ENCODE assay signal across 12 cellular contexts in the genomic region with DNA sequence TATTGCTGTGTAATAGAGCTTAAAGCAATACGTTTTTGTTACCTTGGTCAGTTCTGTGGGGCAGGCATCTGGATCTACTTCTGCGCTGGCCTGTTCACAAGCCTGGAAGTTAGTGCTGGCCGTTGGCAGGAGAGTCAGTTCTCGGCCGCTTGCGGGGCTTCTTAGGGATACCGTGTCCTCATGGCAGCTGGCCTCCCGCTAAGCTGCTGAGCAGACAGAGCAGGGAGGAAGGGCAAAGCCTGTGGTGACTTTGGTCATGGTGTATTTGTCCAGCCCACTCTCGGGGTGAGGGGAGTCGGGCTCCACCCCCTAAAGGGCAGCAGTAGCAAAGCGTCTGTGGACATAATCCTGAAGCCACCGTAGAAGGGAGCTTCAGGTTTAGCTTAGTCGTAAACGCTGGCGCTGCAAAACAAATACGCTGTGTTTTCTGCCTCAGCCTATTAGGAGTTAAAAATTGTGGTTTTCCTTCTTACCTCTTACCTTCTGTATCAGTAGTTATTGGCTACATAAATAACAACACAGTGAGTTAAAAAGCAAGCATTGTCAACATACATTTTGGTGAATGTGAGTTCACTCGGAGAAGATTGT. TPM values are rescaled to one million over a fixed set of nuclear protein-coding genes. Genes with fewer than 3 reads are reported as not detected.
DNase-seq lines count a peak whose midpoint lies in the region; ATAC-seq and TF ChIP-seq lines count a peak whose summit lies in the region.
"Had no signal": no experiment of that assay in that cellular context is flagged by ENCODE, and none has a peak within 500 bp of the region (broad histone marks: within the 10 kb centered on the region; RNA-seq: fewer than 3 reads in every experiment).

No MANE protein-coding gene starts in this region.

- no peak overlapping the region for H3K27ac Mint-ChIP-seq in glutamatergic neuron (ENCODE audit: unreplicated experiment)

- WGBS in trophoblast cell (ENCODE audit: extremely low coverage, insufficient coverage, insufficient read length), result no CpG with 5 or more reads among the region's 17 CpGs

- peaks cover 20% of the 10 kb centered on the region for H3K4me1 Mint-ChIP-seq in glutamatergic neuron (ENCODE audit: low read depth, unreplicated experiment)

- H3K4me2 ChIP-seq in trophoblast cell (ENCODE audit: low read length), result no peak overlapping the region

- H2AK5ac ChIP-seq in trophoblast cell (ENCODE audit: low read length), result no peak overlapping the region

- no peaks in the 10 kb centered on the region for H3K79me1 ChIP-seq in trophoblast cell (ENCODE audit: low read length)

- no peak overlapping the region for H3K9ac ChIP-seq in trophoblast cell (ENCODE audit: low read length)

- H3K4me1 ChIP-seq in trophoblast cell (ENCODE audit: control insufficient read depth in 1 of 2, insufficient read depth in 2 of 2, low read length in 2 of 2), result no peaks in the 10 kb centered on the region

- no peaks in the 10 kb centered on the region for H3K36me3 ChIP-seq in trophoblast cell (ENCODE audit: control insufficient read depth in 1 of 2, insufficient read depth in 2 of 2, low read length in 2 of 2)

- no peak for ATAC-seq in GM21825 (IDR thresholded peaks at IDR 0.05; ENCODE audit: unreplicated experiment)

- peaks cover 18% of the 10 kb centered on the region for H3K79me2 ChIP-seq in trophoblast cell (ENCODE audit: control insufficient read depth, insufficient read depth, low read length, poor library complexity)

- no peak overlapping the region for H4K91ac ChIP-seq in trophoblast cell (ENCODE audit: low read depth, low read length)

- H3K27me3 ChIP-seq in trophoblast cell (ENCODE audit: insufficient read depth, low read length), result no peaks in the 10 kb centered on the region

- DNase-seq in GM03348 (ENCODE audit: low spot score) (peak; percentile 20), SK-N-DZ (ENCODE audit: low spot score) (peak; percentile 60), glutamatergic neuron (peak; percentile 66), trophoblast cell (no peak), DMS53 treated with DMSO at 0.1 percent for 48 hours (lab: John Stamatoyannopoulos, UW; ENCODE audit: unreplicated experiment) (no peak), DMS79 (lab: John Stamatoyannopoulos, UW) (no peak), SW480 (ENCODE audit: low spot score) (no peak)
- DNase-seq: activated CD8-positive, alpha-beta memory T cell treated with anti-CD3 and anti-CD28 coated beads for 24 hours; central memory CD4-positive, alpha-beta T cell; EL; NCI-H1105 treated with DMSO at 0.1 percent for 48 hours had no signal

- peak overlapping the region; percentile 40 for H3K18ac ChIP-seq in trophoblast cell (ENCODE audit: low read length)

- H2BK5ac ChIP-seq in trophoblast cell (ENCODE audit: low read depth, low read length, poor library complexity), result no peak overlapping the region

- no peak overlapping the region for H3K23ac ChIP-seq in trophoblast cell (ENCODE audit: low read length)

- H3K9me3 Mint-ChIP-seq in glutamatergic neuron (ENCODE audit: unreplicated experiment), result peaks cover 4% of the 10 kb centered on the region

- H3K27ac ChIP-seq in trophoblast cell (ENCODE audit: low read depth, low read length), result no peak overlapping the region

- no peaks in the 10 kb centered on the region for H3K27me3 Mint-ChIP-seq in glutamatergic neuron (ENCODE audit: unreplicated experiment)

- no peak overlapping the region for H2BK120ac ChIP-seq in trophoblast cell (ENCODE audit: insufficient read depth, low read length, poor library complexity)

- H2AFZ ChIP-seq in trophoblast cell (ENCODE audit: insufficient read depth, low read length, poor library complexity), result no peak overlapping the region

- peak overlapping the region; percentile 90 for H3K4ac ChIP-seq in trophoblast cell (ENCODE audit: low read depth, low read length)

- H2BK12ac ChIP-seq in trophoblast cell (ENCODE audit: low read length), result no peak overlapping the region

- no peak overlapping the region for H3K4me3 ChIP-seq in trophoblast cell (ENCODE audit: low read depth, low read length)

- H3K36me3 Mint-ChIP-seq in glutamatergic neuron (ENCODE audit: unreplicated experiment), result no peaks in the 10 kb centered on the region

- no peak overlapping the region for H3K14ac ChIP-seq in trophoblast cell (ENCODE audit: low read length)

- H4K12ac ChIP-seq in trophoblast cell (ENCODE audit: low read depth, low read length), result peak overlapping the region; percentile 51

- no peak for TF ChIP-seq CTCF in glutamatergic neuron (IDR thresholded peaks at IDR 0.05; ENCODE audit: partially characterized antibody, unreplicated experiment)

- H4K8ac ChIP-seq in trophoblast cell (ENCODE audit: low read depth, low read length), result no peak overlapping the region

- H3K9me3 ChIP-seq in trophoblast cell (ENCODE audit: insufficient read depth, low read depth, low read length), result no peaks in the 10 kb centered on the region

- H3K4me3 Mint-ChIP-seq in glutamatergic neuron (ENCODE audit: unreplicated experiment), result peak overlapping the region; percentile 53

RNA-seq across cellular contexts. Expression of a gene that starts 12.2 kb away (rescaled TPM):
- polyA plus RNA-seq in SK-N-DZ (2014; cell fraction: cytosol; rRNA removed), result 32.6 and 52.4 TPM in 2 replicates
- 33.2 and 50.0 TPM in 2 replicates for polyA plus RNA-seq in SK-N-DZ (2014; cell fraction: nucleus; rRNA removed)
- total RNA-seq in glutamatergic neuron (ENCODE audit: unreplicated experiment), result 52.5 TPM
- polyA plus RNA-seq in trophoblast cell (2013), result 40.7 and 41.8 TPM in 2 replicates

Comparison
In these comparisons a context has a peak if more than half of its experiments do, and no peak if none do; other contexts are left out.
1. DNase-seq: peak in GM03348 (single experiment), SK-N-DZ (single experiment) and glutamatergic neuron (single experiment); none in trophoblast cell (0 of 2), DMS53 treated with DMSO at 0.1 percent for 48 hours (single experiment), DMS79 (single experiment) and SW480 (single experiment).